34 cellular contexts compared by ENCODE assay signal in genomic region chr22:22814666-22815396, GRCh38.
DNase-seq lines count a peak whose midpoint lies in the region; ATAC-seq and TF ChIP-seq lines count a peak whose summit lies in the region.
"Had no signal": no experiment of that assay in that cellular context is flagged by ENCODE, and none has a peak within 500 bp of the region (broad histone marks: within the 10 kb centered on the region; RNA-seq: fewer than 3 reads in every experiment).

No MANE protein-coding gene starts in this region.

- H3K4me1 Mint-ChIP-seq in activated CD4-positive, alpha-beta memory T cell treated with anti-CD3 and anti-CD28 coated beads for 36 hours (ENCODE audit: low read depth) = peaks cover 61% of the 10 kb centered on the region
- H3K4me1 Mint-ChIP-seq in activated CD4-positive, alpha-beta memory T cell treated with anti-CD3 and anti-CD28 coated beads, Interleukin-2, amount 10 ng/mL, durations not matched to agents 7 days and 5 days = peaks cover 51% of the 10 kb centered on the region
- H3K4me1 Mint-ChIP-seq in CD14-positive monocyte (peaks cover 83% of the 10 kb centered on the region), T-helper 17 cell (peaks cover 57% of the 10 kb centered on the region), neural progenitor cell (peaks cover 7% of the 10 kb centered on the region)
- H3K4me1 Mint-ChIP-seq: WTC11 had no signal

- no peak overlapping the region for H3K4me2 ChIP-seq in neural progenitor cell
- no peak overlapping the region for H3K4me2 ChIP-seq in smooth muscle cell
- H3K4me2 ChIP-seq: A549 had no signal

- no peaks in the 10 kb centered on the region for H3F3A ChIP-seq in neural progenitor cell (ENCODE audit: low read depth)
- H3F3A ChIP-seq in smooth muscle cell (ENCODE audit: low read depth) = no peaks in the 10 kb centered on the region

- no peaks in the 10 kb centered on the region for H3K36me3 Mint-ChIP-seq in activated CD4-positive, alpha-beta memory T cell treated with anti-CD3 and anti-CD28 coated beads for 36 hours
- peaks cover 3% of the 10 kb centered on the region for H3K36me3 Mint-ChIP-seq in activated CD4-positive, alpha-beta memory T cell treated with anti-CD3 and anti-CD28 coated beads, Interleukin-2, amount 10 ng/mL, durations not matched to agents 7 days and 5 days (ENCODE audit: low read depth)
- no peaks in the 10 kb centered on the region for H3K36me3 Mint-ChIP-seq in CD14-positive monocyte
- H3K36me3 Mint-ChIP-seq in T-helper 17 cell (ENCODE audit: low read depth) = no peaks in the 10 kb centered on the region
- H3K36me3 Mint-ChIP-seq in neural progenitor cell = no peaks in the 10 kb centered on the region
- H3K36me3 Mint-ChIP-seq: WTC11 had no signal

- CTCF ChIA-PET in activated CD4-positive, alpha-beta memory T cell treated with anti-CD3 and anti-CD28 coated beads for 36 hours (lab: Charles Lee) = interaction anchor here (0.7 to 14.2 kb wide), 7 partner anchors 12 to 128 kb away, joined by 3 to 264 read pairs (median 6); no protein-coding TSS in a partner anchor
- CTCF ChIA-PET in activated CD4-positive, alpha-beta memory T cell treated with anti-CD3 and anti-CD28 coated beads, Interleukin-2, amount 10 ng/mL, durations not matched to agents 7 days and 5 days (lab: Charles Lee) = interaction anchor here (1.0 to 9.1 kb wide), 6 partner anchors 12 to 70 kb away, joined by 4 to 127 read pairs (median 8); no protein-coding TSS in a partner anchor

- TF ChIP-seq CTCF in CD14-positive monocyte (IDR thresholded peaks at IDR 0.05) (no peak), neural progenitor cell (IDR thresholded peaks at IDR 0.05) (no peak), smooth muscle cell (IDR thresholded peaks at IDR 0.05; ENCODE audit: borderline replicate concordance, insufficient read depth, poor library complexity, severe bottlenecking) (no peak)

- no peaks in the 10 kb centered on the region for H3K9me3 Mint-ChIP-seq in activated CD4-positive, alpha-beta memory T cell treated with anti-CD3 and anti-CD28 coated beads for 36 hours
- H3K9me3 Mint-ChIP-seq in activated CD4-positive, alpha-beta memory T cell treated with anti-CD3 and anti-CD28 coated beads, Interleukin-2, amount 10 ng/mL, durations not matched to agents 7 days and 5 days = no peaks in the 10 kb centered on the region
- H3K9me3 Mint-ChIP-seq in CD14-positive monocyte (no peaks in the 10 kb centered on the region), neural progenitor cell (no peaks in the 10 kb centered on the region)
- H3K9me3 Mint-ChIP-seq: activated T-helper 1 cell treated with anti-CD3 and anti-CD28 coated beads, Interleukin-12 subunit alpha, Interleukin-12 subunit beta, Interleukin-2, Interleukin-4 antibody, amounts not matched to agents 30 ng/mL and 10 ng/mL and 1 ng/mL, durations not matched to agents 14 hours and 24 hours and 36 hours; IgD-negative memory B cell; stimulated activated naive CD8-positive, alpha-beta T cell treated with anti-CD3 and anti-CD28 coated beads, Interleukin-15, Interleukin-2, amounts not matched to agents 100 ng/mL and 50 ng/mL, for 24 hours; WTC11 had no signal

- no peaks in the 10 kb centered on the region for H3K36me3 ChIP-seq in neural progenitor cell
- no peaks in the 10 kb centered on the region for H3K36me3 ChIP-seq in smooth muscle cell (ENCODE audit: low read depth)
- H3K36me3 ChIP-seq: vagina had no signal

- no peaks in the 10 kb centered on the region for H3K27me3 Mint-ChIP-seq in activated CD4-positive, alpha-beta memory T cell treated with anti-CD3 and anti-CD28 coated beads for 36 hours
- peaks cover under 1% of the 10 kb centered on the region for H3K27me3 Mint-ChIP-seq in activated CD4-positive, alpha-beta memory T cell treated with anti-CD3 and anti-CD28 coated beads, Interleukin-2, amount 10 ng/mL, durations not matched to agents 7 days and 5 days
- H3K27me3 Mint-ChIP-seq in CD14-positive monocyte (ENCODE audit: low read depth in 3 of 3) = peaks cover 0 to 4% (median 0%) of the 10 kb centered on the region in 3 donors
- no peaks in the 10 kb centered on the region for H3K27me3 Mint-ChIP-seq in T-helper 17 cell
- H3K27me3 Mint-ChIP-seq in neural progenitor cell (ENCODE audit: insufficient read depth, low read depth) = peaks cover 9% of the 10 kb centered on the region
- H3K27me3 Mint-ChIP-seq: stimulated activated naive CD8-positive, alpha-beta T cell treated with anti-CD3 and anti-CD28 coated beads, Interleukin-15, Interleukin-2, amounts not matched to agents 100 ng/mL and 50 ng/mL, for 24 hours had no signal

- no peaks in the 10 kb centered on the region for H3K79me2 ChIP-seq in neural progenitor cell (ENCODE audit: low read depth)
- H3K79me2 ChIP-seq in smooth muscle cell (ENCODE audit: low read depth) = no peaks in the 10 kb centered on the region
- H3K79me2 ChIP-seq: parathyroid adenoma had no signal

- H3K9ac ChIP-seq in neural progenitor cell (no peak overlapping the region), smooth muscle cell (ENCODE audit: low read depth) (no peak overlapping the region)
- H3K9ac ChIP-seq: parathyroid adenoma had no signal

- no peak overlapping the region for H2AFZ ChIP-seq in neural progenitor cell (replicated peaks)
- no peak overlapping the region for H2AFZ ChIP-seq in smooth muscle cell (ENCODE audit: low read depth)
- H2AFZ ChIP-seq: parathyroid adenoma had no signal

- POLR2A ChIA-PET in activated CD4-positive, alpha-beta memory T cell treated with anti-CD3 and anti-CD28 coated beads for 36 hours (lab: Charles Lee) = no interaction called here
- POLR2A ChIA-PET in activated CD4-positive, alpha-beta memory T cell treated with anti-CD3 and anti-CD28 coated beads, Interleukin-2, amount 10 ng/mL, durations not matched to agents 7 days and 5 days (lab: Charles Lee) = interaction anchor here (1.1 kb wide), 1 partner anchor 114 kb away, joined by 3 read pairs; no protein-coding TSS in a partner anchor

- H3K9me3 ChIP-seq in T-helper 17 cell (ENCODE audit: control insufficient read depth, low read length, poor library complexity, severe bottlenecking) = no peaks in the 10 kb centered on the region
- H3K9me3 ChIP-seq in neural progenitor cell (ENCODE audit: low read depth) = no peaks in the 10 kb centered on the region
- no peaks in the 10 kb centered on the region for H3K9me3 ChIP-seq in smooth muscle cell (replicated peaks; ENCODE audit: low read depth)
- H3K9me3 ChIP-seq: A549, mucosa of descending colon, testis, vagina had no signal

- H3K27ac ChIP-seq in neural progenitor cell (no peak overlapping the region), smooth muscle cell (ENCODE audit: low read depth) (no peak overlapping the region)
- H3K27ac ChIP-seq: A549, epithelial cell of prostate, parathyroid adenoma, testis, vagina had no signal

- no peak for DNase-seq in activated CD4-positive, alpha-beta memory T cell treated with anti-CD3 and anti-CD28 coated beads for 36 hours
- DNase-seq in activated CD4-positive, alpha-beta memory T cell treated with anti-CD3 and anti-CD28 coated beads, Interleukin-2, amount 10 ng/mL, durations not matched to agents 7 days and 5 days = no peak
- DNase-seq in CD14-positive monocyte (ENCODE audit: low spot score) (no peak), T-helper 17 cell (no peak), neural progenitor cell (ENCODE audit: low spot score) (no peak), HT-29 (ENCODE audit: low spot score) (no peak), smooth muscle cell (lab: John Stamatoyannopoulos, UW; ENCODE audit: unreplicated experiment) (no peak)
- DNase-seq in stimulated activated CD4-positive, alpha-beta T cell treated with anti-CD3 and anti-CD28 coated beads, Interleukin-4, amount 100 ng/mL, for 4 hours = no peak
- DNase-seq: activated CD4-positive, alpha-beta T cell treated with anti-CD3 and anti-CD28 coated beads, Interleukin-2, amount 50 U/mL, for 4 hours; activated CD8-positive, alpha-beta memory T cell treated with anti-CD3 and anti-CD28 coated beads, Interleukin-2, amount 50 U/mL, for 48 hours; activated naive CD4-positive, alpha-beta T cell treated with anti-CD3 and anti-CD28 coated beads, Interleukin-2, amount 50 U/mL, for 16 hours; aorta; effector CD4-positive, alpha-beta T cell; GOT3; hypothalamus; left colon; mammary epithelial cell; mucosa of descending colon; NCI-H146; NCI-H2107; NCI-H446; NCI-H774; SHP77 treated with DMSO at 0.1 percent for 48 hours; small intestine; stimulated activated CD4-positive, alpha-beta T cell treated with anti-CD3 and anti-CD28 coated beads, Interleukin-1b, Interleukin-23, amount 100 ng/mL, for 48 hours; testis had no signal

- no peaks in the 10 kb centered on the region for H4K20me1 ChIP-seq in neural progenitor cell (ENCODE audit: low read depth)
- no peaks in the 10 kb centered on the region for H4K20me1 ChIP-seq in smooth muscle cell (ENCODE audit: low read depth)

- H3K4me1 ChIP-seq in neural progenitor cell = no peaks in the 10 kb centered on the region
- H3K4me1 ChIP-seq in smooth muscle cell (ENCODE audit: low read depth) = no peaks in the 10 kb centered on the region
- H3K4me1 ChIP-seq: A549, parathyroid adenoma, testis, vagina had no signal

- H3K27ac Mint-ChIP-seq in activated CD4-positive, alpha-beta memory T cell treated with anti-CD3 and anti-CD28 coated beads for 36 hours = peak overlapping the region; percentile 12
- H3K27ac Mint-ChIP-seq in activated CD4-positive, alpha-beta memory T cell treated with anti-CD3 and anti-CD28 coated beads, Interleukin-2, amount 10 ng/mL, durations not matched to agents 7 days and 5 days = no peak overlapping the region
- H3K27ac Mint-ChIP-seq in CD14-positive monocyte (peak overlapping the region in 5 of 7 donors; percentile 49 to 86 (median 82)), T-helper 17 cell (peak overlapping the region; percentile 29), neural progenitor cell (no peak overlapping the region)
- H3K27ac Mint-ChIP-seq: activated T-helper 1 cell treated with anti-CD3 and anti-CD28 coated beads, Interleukin-12 subunit alpha, Interleukin-12 subunit beta, Interleukin-2, Interleukin-4 antibody, amounts not matched to agents 30 ng/mL and 10 ng/mL and 1 ng/mL, durations not matched to agents 14 hours and 24 hours and 36 hours; WTC11 had no signal

- intact Hi-C loops in activated CD4-positive, alpha-beta memory T cell treated with anti-CD3 and anti-CD28 coated beads for 36 hours (cut with micrococcal nuclease) = loop anchor here (5.0 kb wide), 2 partner anchors 32 to 52 kb away; no protein-coding TSS in a partner anchor
- intact Hi-C loops in CD14-positive monocyte (cut with micrococcal nuclease) = loop anchor here (5.0 kb wide), 2 partner anchors 32 to 67 kb away; no protein-coding TSS in a partner anchor

- ATAC-seq in T-helper 17 cell = no peak
- ATAC-seq: A549, left colon, mucosa of descending colon, WTC11 had no signal

- H3K4me3 Mint-ChIP-seq in activated CD4-positive, alpha-beta memory T cell treated with anti-CD3 and anti-CD28 coated beads for 36 hours = no peak overlapping the region
- no peak overlapping the region for H3K4me3 Mint-ChIP-seq in activated CD4-positive, alpha-beta memory T cell treated with anti-CD3 and anti-CD28 coated beads, Interleukin-2, amount 10 ng/mL, durations not matched to agents 7 days and 5 days
- H3K4me3 Mint-ChIP-seq in CD14-positive monocyte (no peak overlapping the region), T-helper 17 cell (no peak overlapping the region), neural progenitor cell (peak overlapping the region; percentile 12)
- H3K4me3 Mint-ChIP-seq: activated T-helper 1 cell treated with anti-CD3 and anti-CD28 coated beads, Interleukin-12 subunit alpha, Interleukin-12 subunit beta, Interleukin-2, Interleukin-4 antibody, amounts not matched to agents 30 ng/mL and 10 ng/mL and 1 ng/mL, durations not matched to agents 14 hours and 24 hours and 36 hours; IgD-negative memory B cell; stimulated activated naive CD8-positive, alpha-beta T cell treated with anti-CD3 and anti-CD28 coated beads, Interleukin-15, Interleukin-2, amounts not matched to agents 100 ng/mL and 50 ng/mL, for 24 hours; WTC11 had no signal

- H3K27me3 ChIP-seq in neural progenitor cell (peaks cover 93% of the 10 kb centered on the region), smooth muscle cell (ENCODE audit: low read depth) (peaks cover 44% of the 10 kb centered on the region)
- H3K27me3 ChIP-seq: testis, vagina had no signal

- 81% methylated on average over 14 of the region's 14 CpGs for WGBS in smooth muscle cell (ENCODE audit: low lambda C conversion rate)

- H3K4me3 ChIP-seq in neural progenitor cell (no peak overlapping the region), smooth muscle cell (no peak overlapping the region)
- H3K4me3 ChIP-seq: A549, mucosa of descending colon, testis, vagina had no signal

Comparison
In these comparisons a context has a peak if more than half of its experiments do, and no peak if none do; other contexts are left out.
1. H3K27ac Mint-ChIP-seq: peak in activated CD4-positive, alpha-beta memory T cell treated with anti-CD3 and anti-CD28 coated beads for 36 hours (single experiment), CD14-positive monocyte (5 of 7) and T-helper 17 cell (single experiment); none in activated CD4-positive, alpha-beta memory T cell treated with anti-CD3 and anti-CD28 coated beads, Interleukin-2, amount 10 ng/mL, durations not matched to agents 7 days and 5 days (single experiment) and neural progenitor cell (single experiment).